34 cellular contexts compared by ENCODE assay signal in the genomic region with DNA sequence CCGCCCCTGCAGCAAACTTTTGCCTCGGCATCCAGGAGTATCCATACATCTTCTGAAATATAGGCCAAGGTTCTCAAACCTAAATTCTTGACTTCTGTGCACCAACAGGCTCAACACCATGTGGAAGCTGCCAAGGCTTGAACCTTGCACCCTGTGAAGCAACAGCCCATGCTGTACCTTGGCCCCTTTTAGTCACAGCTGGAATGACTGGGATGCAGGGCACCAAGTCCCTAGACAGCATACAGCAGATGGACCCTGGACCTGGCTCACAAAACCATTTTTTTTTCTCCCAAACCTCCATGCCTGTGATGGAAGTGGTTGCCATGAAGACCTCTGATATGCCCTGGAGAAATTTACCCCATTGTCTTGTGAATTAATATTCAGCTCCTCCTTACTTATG.
"Had no signal": no experiment of that assay in that cellular context is flagged by ENCODE, and none has a peak within 500 bp of the region (broad histone marks: within the 10 kb centered on the region; RNA-seq: fewer than 3 reads in every experiment).

No MANE protein-coding gene starts in this region.

- H3K36me3 ChIP-seq: MG63 had no signal

- H3K27me3 ChIP-seq: MG63 had no signal

- DNase-seq: Karpas-422, Kasumi-1, MG63, MM.1S, MV-4-11, NCI-H1048, NCI-H1092, NCI-H1092 treated with DMSO at 0.1 percent for 48 hours, NCI-H1105, NCI-H1105 treated with DMSO at 0.1 percent for 48 hours, NCI-H1417, NCI-H1417 treated with DMSO at 0.1 percent for 48 hours, NCI-H1436, NCI-H1436 treated with DMSO at 0.1 percent for 48 hours, NCI-H146, NCI-H1694, NCI-H1694 treated with DMSO at 0.1 percent for 48 hours, NCI-H187, NCI-H187 treated with DMSO at 0.1 percent for 48 hours, NCI-H1930, NCI-H2029, NCI-H2029 treated with DMSO at 0.1 percent for 48 hours, NCI-H2081, NCI-H2081 treated with DMSO at 0.1 percent for 48 hours, NCI-H2107, NCI-H2171, NCI-H2171 treated with DMSO at 0.1 percent for 48 hours, NCI-H2227 treated with DMSO at 0.1 percent for 48 hours, NCI-H226, NCI-H345, NCI-H446, NCI-H446 treated with DMSO at 0.1 percent for 48 hours, NCI-H510A had no signal

- H3K4me2 ChIP-seq: KMS-11 had no signal

- H3K9me3 ChIP-seq: MG63 had no signal

- H3K9ac ChIP-seq: KMS-11 had no signal

- H3K27ac ChIP-seq: KMS-11 had no signal

- H3K4me3 ChIP-seq: MG63 had no signal
